ENCODE assay signal across 31 cellular contexts in genomic region chr12:7136071-7136470, GRCh38. TPM values are rescaled to one million over a fixed set of nuclear protein-coding genes. Genes with fewer than 3 reads are reported as not detected.
"Had no signal": no experiment of that assay in that cellular context is flagged by ENCODE, and none has a peak within 500 bp of the region (broad histone marks: within the 10 kb centered on the region; RNA-seq: fewer than 3 reads in every experiment).

No MANE protein-coding gene starts in this region.

- ATAC-seq: natural killer cell; psoas muscle; right lobe of liver; stimulated activated naive B cell treated with anti-CD40 and anti-IgM and Interleukin-4, amounts not matched to agents 10 μg/mL and 1 μg/mL and 100 μg/mL, for 72 hours; stimulated activated naive CD8-positive, alpha-beta T cell treated with anti-CD3 and anti-CD28 coated beads, Interleukin-15, Interleukin-2, amounts not matched to agents 100 U/mL and 50 U/mL, for 24 hours had no signal

- H3K36me3 Mint-ChIP-seq: natural killer cell had no signal

- H3K27ac Mint-ChIP-seq: mesothelial cell of epicardium; nephron progenitor cell; neural progenitor cell; stimulated activated naive B cell treated with anti-CD40 and anti-IgM and Interleukin-4, amounts not matched to agents 10 μg/mL and 1 μg/mL and 100 μg/mL, for 72 hours had no signal

- H3K27me3 Mint-ChIP-seq: naive B cell; stimulated activated naive B cell treated with anti-CD40 and anti-IgM and Interleukin-4, amounts not matched to agents 10 μg/mL and 1 μg/mL and 100 μg/mL, for 72 hours had no signal

- DNase-seq: hypothalamus; islet precursor cell; left ventricle myocardium inferior; mesendoderm; naive B cell; natural killer cell; nephron progenitor cell; occipital lobe; psoas muscle; right lobe of liver; stimulated activated CD4-positive, alpha-beta T cell treated with anti-CD3 and anti-CD28 coated beads, Interleukin-1b, Interleukin-23, amount 100 ng/mL, for 48 hours; stimulated activated CD4-positive, alpha-beta T cell treated with anti-CD3 and anti-CD28 coated beads, Interleukin-2, amount 100 ng/mL, for 48 hours; stimulated activated CD4-positive, alpha-beta T cell treated with anti-CD3 and anti-CD28 coated beads, Interleukin-4, amount 100 ng/mL, for 4 hours; stimulated activated CD8-positive, alpha-beta memory T cell treated with anti-CD3 and anti-CD28 coated beads, Interleukin-4, amount 100 ng/mL, for 48 hours; stimulated activated naive B cell treated with anti-CD40 and anti-IgM and Interleukin-4, amounts not matched to agents 10 μg/mL and 1 μg/mL and 100 μg/mL, for 72 hours; stimulated activated naive CD8-positive, alpha-beta T cell treated with anti-CD3 and anti-CD28 coated beads, Interleukin-15, Interleukin-2, amounts not matched to agents 100 U/mL and 50 U/mL, for 24 hours; stomach; testis; thyroid gland; transverse colon had no signal

- H3K9me3 ChIP-seq: left ventricle myocardium inferior, neutrophil, psoas muscle, right atrium auricular region, right lobe of liver, stomach, testis, thyroid gland, transverse colon, upper lobe of left lung, vagina had no signal

- H3K4me3 Mint-ChIP-seq: mesothelial cell of epicardium; naive B cell; natural killer cell; nephron progenitor cell; neural progenitor cell; stimulated activated naive B cell treated with anti-CD40 and anti-IgM and Interleukin-4, amounts not matched to agents 10 μg/mL and 1 μg/mL and 100 μg/mL, for 72 hours had no signal

RNA-seq across cellular contexts. Expression of gene RBP5, which starts 7.4 kb away (rescaled TPM):
- total RNA-seq: kidney epithelial cell, mononuclear cell, natural killer cell, occipital lobe, osteocyte, right atrium auricular region, skeletal muscle tissue, smooth muscle cell, stomach had no signal
